8 cellular contexts compared by ENCODE assay signal in genomic region chr9:131277673-131278420, GRCh38. TPM values are rescaled to one million over a fixed set of nuclear protein-coding genes. Genes with fewer than 3 reads are reported as not detected.
A peak's percentile ranks its signal among the peaks of the same experiment; 100 is the strongest.
DNase-seq lines count a peak whose midpoint lies in the region; ATAC-seq and TF ChIP-seq lines count a peak whose summit lies in the region.

No MANE protein-coding gene starts in this region.

- H3K27ac Mint-ChIP-seq in stimulated activated naive CD8-positive, alpha-beta T cell treated with anti-CD3 and anti-CD28 coated beads, Interleukin-15, amount 100 ng/mL, for 72 hours = peak overlapping the region; percentile 93 to 94

- H3K36me3 ChIP-seq in KMS-11 (ENCODE audit: insufficient read depth) = no peaks in the 10 kb centered on the region
- H3K36me3 ChIP-seq in Peyer's patch = no peaks in the 10 kb centered on the region

- H3K9me3 ChIP-seq in Peyer's patch = no peaks in the 10 kb centered on the region

- H3K27me3 ChIP-seq in KMS-11 (ENCODE audit: insufficient read depth, low read depth) = peaks cover 9% of the 10 kb centered on the region; the same call in 1 of the 2 replicates
- H3K27me3 ChIP-seq in Peyer's patch = peaks cover 0 to 3% of the 10 kb centered on the region in 2 donors

- peak overlapping the region; percentile 88 to 89 for H3K4me3 Mint-ChIP-seq in stimulated activated naive CD8-positive, alpha-beta T cell treated with anti-CD3 and anti-CD28 coated beads, Interleukin-15, amount 100 ng/mL, for 72 hours

- DNase-seq in GM03348 (ENCODE audit: low spot score) (peak; percentile 96), Peyer's patch (peak; percentile 68 to 90 (median 85)), fibroblast of gingiva (ENCODE audit: low read depth) (peak; percentile 75), myocyte (ENCODE audit: low read depth) (peak; percentile 94)
- DNase-seq in activated T-helper 1 cell treated with anti-CD3 and anti-CD28 coated beads, Interleukin-2, amount 50 U/mL, for 16 hours (ENCODE audit: low read depth in 1 of 2, low spot score in 1 of 2) = peak; percentile 30 to 57
- DNase-seq in stimulated activated naive CD8-positive, alpha-beta T cell treated with anti-CD3 and anti-CD28 coated beads, Interleukin-15, amount 100 ng/mL, for 72 hours = peak; percentile 66 to 74

- no peak for TF ChIP-seq POLR2A in Peyer's patch (IDR thresholded peaks at IDR 0.05)

- ATAC-seq in stimulated activated naive CD8-positive, alpha-beta T cell treated with anti-CD3 and anti-CD28 coated beads, Interleukin-15, amount 100 ng/mL, for 72 hours = peak; percentile 57
- ATAC-seq in GM21526 (IDR thresholded peaks at IDR 0.05; ENCODE audit: low FRiP score, unreplicated experiment) = no peak

- peak overlapping the region; percentile 86 for H2AFZ ChIP-seq in KMS-11 (ENCODE audit: low read depth)

- H3K79me2 ChIP-seq in KMS-11 (ENCODE audit: insufficient read depth, low read depth) = no peaks in the 10 kb centered on the region

- H3K4me3 ChIP-seq in KMS-11 (IDR thresholded peaks at IDR 0.05; ENCODE audit: insufficient read depth, low read depth, low read length) (no peak overlapping the region), Peyer's patch (peak overlapping the region; percentile 74 to 87 (median 80))

- H3K9me3 Mint-ChIP-seq in stimulated activated naive CD8-positive, alpha-beta T cell treated with anti-CD3 and anti-CD28 coated beads, Interleukin-15, amount 100 ng/mL, for 72 hours = no peaks in the 10 kb centered on the region

- peaks cover 21% of the 10 kb centered on the region for H3K27me3 Mint-ChIP-seq in stimulated activated naive CD8-positive, alpha-beta T cell treated with anti-CD3 and anti-CD28 coated beads, Interleukin-15, amount 100 ng/mL, for 72 hours

- no peak for TF ChIP-seq CTCF in KMS-11 (conservative IDR thresholded peaks at IDR 0.05; ENCODE audit: low read depth, low read length)
- no peak for TF ChIP-seq CTCF in Peyer's patch (IDR thresholded peaks at IDR 0.05)

- H3K4me1 Mint-ChIP-seq in stimulated activated naive CD8-positive, alpha-beta T cell treated with anti-CD3 and anti-CD28 coated beads, Interleukin-15, amount 100 ng/mL, for 72 hours = peaks cover 29% of the 10 kb centered on the region

- H4K20me1 ChIP-seq in KMS-11 (ENCODE audit: insufficient read depth) = no peaks in the 10 kb centered on the region

- no peaks in the 10 kb centered on the region for H3K4me1 ChIP-seq in KMS-11 (ENCODE audit: low read depth, poor library complexity, severe bottlenecking)
- H3K4me1 ChIP-seq in Peyer's patch = peaks cover 0 to 21% (median 2%) of the 10 kb centered on the region in 4 donors

- H3K9ac ChIP-seq in KMS-11 = peak overlapping the region; percentile 37; the same call in 1 of the 2 replicates

- H3K27ac ChIP-seq in KMS-11 (no peak overlapping the region), Peyer's patch (peak overlapping the region; percentile 69 to 92 (median 82))

- peak overlapping the region; percentile 71 for H3K4me2 ChIP-seq in KMS-11

RNA-seq across cellular contexts. Expression of gene FAM78A, which starts 1.5 kb away (rescaled TPM):
- total RNA-seq in Peyer's patch = 1 to 10 TPM in 3 of 4 donors, under 1 TPM in 1; 0.95 to 8.3 (median 3.3) TPM
- 6.1 and 7.0 TPM in 2 replicates for total RNA-seq in myocyte
- polyA plus RNA-seq in myocyte (2012) = 4.4 TPM

RNA-seq across cellular contexts. Expression of gene PLPP7, which starts 11.7 kb away (rescaled TPM):
- total RNA-seq in Peyer's patch = 1 to 10 TPM; 1.3 to 3.3 (median 2.4) TPM
- total RNA-seq in myocyte = 63.5 and 92.3 TPM in 2 replicates
- 23.8 TPM for polyA plus RNA-seq in myocyte (2012)

Comparison
In these comparisons a context has a peak if more than half of its experiments do, and no peak if none do; other contexts are left out.
1. DNase-seq: peak in every context shown above with its lines; median percentile 96 in GM03348; 94 in myocyte; 85 in Peyer's patch; 75 in fibroblast of gingiva; 70 in stimulated activated naive CD8-positive, alpha-beta T cell treated with anti-CD3 and anti-CD28 coated beads, Interleukin-15, amount 100 ng/mL, for 72 hours; 44 in activated T-helper 1 cell treated with anti-CD3 and anti-CD28 coated beads, Interleukin-2, amount 50 U/mL, for 16 hours.
2. RNA of gene PLPP7, which starts 11.7 kb away (total RNA-seq): 63.5 to 92.3 TPM in myocyte; 1.3 to 3.3 TPM in Peyer's patch; every median in the first group is over 10 times any median in the second.